ENCODE assay signal across 1 cellular context in genomic region chr20:22285555-22285954, GRCh38.
TF ChIP-seq lines count a peak whose summit lies in the region.

No MANE protein-coding gene starts in this region.

TF ChIP-seq in WTC11, 78 proteins besides CTCF, POLR2A, EP300 and RAD21 (continued from another document):
- TF ChIP-seq, protein P1, sequence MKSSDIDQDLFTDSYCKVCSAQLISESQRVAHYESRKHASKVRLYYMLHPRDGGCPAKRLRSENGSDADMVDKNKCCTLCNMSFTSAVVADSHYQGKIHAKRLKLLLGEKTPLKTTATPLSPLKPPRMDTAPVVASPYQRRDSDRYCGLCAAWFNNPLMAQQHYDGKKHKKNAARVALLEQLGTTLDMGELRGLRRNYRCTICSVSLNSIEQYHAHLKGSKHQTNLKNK (CRISPR knock-in tag; IDR thresholded peaks at IDR 0.05), result no peak
